9 cellular contexts compared by ENCODE assay signal in genomic region chr17:45370949-45371413, GRCh38. TPM values are rescaled to one million over a fixed set of nuclear protein-coding genes. Genes with fewer than 3 reads are reported as not detected.
DNase-seq lines count a peak whose midpoint lies in the region; ATAC-seq and TF ChIP-seq lines count a peak whose summit lies in the region.
"Had no signal": no experiment of that assay in that cellular context is flagged by ENCODE, and none has a peak within 500 bp of the region (broad histone marks: within the 10 kb centered on the region; RNA-seq: fewer than 3 reads in every experiment).

No MANE protein-coding gene starts in this region.

- H2AFZ ChIP-seq in mammary epithelial cell (ENCODE audit: low read depth, low read length) = peak overlapping the region; percentile 85

- BruUV-seq in mammary epithelial cell (replicated peaks; lab: Mats Ljungman, UMichigan) = no TSS peak

- intact Hi-C loops in mammary epithelial cell (cut with micrococcal nuclease) = loop anchor here (1.0 kb wide), 2 partner anchors 50 to 54 kb away; partner anchors contain the start of gene MAP3K14

- H3K4me2 ChIP-seq in BLaER1 = peak overlapping the region; percentile 31
- H3K4me2 ChIP-seq in mammary epithelial cell (ENCODE audit: insufficient read depth, low read depth, low read length) = peak overlapping the region; percentile 82

- no peaks in the 10 kb centered on the region for H4K20me1 ChIP-seq in BLaER1
- no peaks in the 10 kb centered on the region for H4K20me1 ChIP-seq in mammary epithelial cell (ENCODE audit: insufficient read depth, low read length)

- WGBS in mammary epithelial cell (ENCODE audit: low coverage, missing lambda C conversion rate) = 26% methylated on average over 8 of the region's 8 CpGs

- H3K9ac ChIP-seq in BLaER1 = no peak overlapping the region
- peak overlapping the region; percentile 76 for H3K9ac ChIP-seq in HUES6 (ENCODE audit: low read length)
- peak overlapping the region; percentile 50 for H3K9ac ChIP-seq in mammary epithelial cell (ENCODE audit: insufficient read depth, low read length)

- H3K4me3 ChIP-seq in BLaER1 (no peak overlapping the region), HUES6 (ENCODE audit: low read depth, low read length) (peak overlapping the region; percentile 35; the same call in 1 of the 2 replicates), mammary epithelial cell (replicated peaks in 1 of 3; ENCODE audit: insufficient read depth in 1 of 3, low read depth in 2 of 3, low read length in 3 of 3) (no peak overlapping the region), muscle layer of duodenum (ENCODE audit: low read depth in 1 of 2, low read length in 2 of 2) (peak overlapping the region in 1 of 2 donors; percentile 49)

- dilution Hi-C loops in mammary epithelial cell (cut with HindIII; ENCODE audit: low sequenced_read_pairs) = no loop called here

- H3K27ac ChIP-seq in BLaER1 (no peak overlapping the region), HUES6 (ENCODE audit: low read depth, low read length) (peak overlapping the region; percentile 98), mammary epithelial cell (ENCODE audit: insufficient read depth, low read depth, low read length) (peak overlapping the region; percentile 91), muscle layer of duodenum (ENCODE audit: low read length) (peak overlapping the region; percentile 45)

- in situ Hi-C loops in mammary epithelial cell (cut with MboI; ENCODE audit: low sequenced_read_pairs in 2 of 2) = loop anchor here in 1 of 2 donors (10.0 kb wide), 1 partner anchor 56 kb away; the partner anchor contains the start of gene MAP3K14

- ATAC-seq in HG02938 (IDR thresholded peaks at IDR 0.05; ENCODE audit: unreplicated experiment) = no peak
- ATAC-seq in GM21529 (IDR thresholded peaks at IDR 0.05; ENCODE audit: unreplicated experiment) = no peak
- no peak for ATAC-seq in HG03025 (IDR thresholded peaks at IDR 0.05; ENCODE audit: low FRiP score, unreplicated experiment)
- ATAC-seq in GM18870 (IDR thresholded peaks at IDR 0.05; ENCODE audit: unreplicated experiment) = no peak

- TF ChIP-seq CTCF in mammary epithelial cell (conservative IDR thresholded peaks at IDR 0.05 in 1 of 2, IDR thresholded peaks at IDR 0.05 in 1 of 2; ENCODE audit: extremely low read depth in 1 of 2, insufficient read depth in 1 of 2, low read depth in 1 of 2, low read length in 2 of 2) = peak in 1 of 2 donors; percentile 24

- peak; percentile 54 for DNase-seq in mammary epithelial cell

- H3K36me3 ChIP-seq in BLaER1 (no peaks in the 10 kb centered on the region), HUES6 (ENCODE audit: control insufficient read depth, insufficient read depth, low read length) (no peaks in the 10 kb centered on the region), mammary epithelial cell (ENCODE audit: insufficient read depth, low read length) (no peaks in the 10 kb centered on the region), muscle layer of duodenum (ENCODE audit: control insufficient read depth in 1 of 2, insufficient read depth in 2 of 2, low read length in 2 of 2) (no peaks in the 10 kb centered on the region)
- H3K36me3 ChIP-seq: spleen had no signal

- H3K9me3 ChIP-seq in BLaER1 = no peaks in the 10 kb centered on the region
- H3K9me3 ChIP-seq in HUES6 (ENCODE audit: control insufficient read depth, insufficient read depth, low read depth, low read length) = no peaks in the 10 kb centered on the region
- H3K9me3 ChIP-seq in mammary epithelial cell (replicated peaks; ENCODE audit: insufficient read depth, low read length) = no peaks in the 10 kb centered on the region
- no peaks in the 10 kb centered on the region for H3K9me3 ChIP-seq in muscle layer of duodenum (ENCODE audit: control insufficient read depth in 1 of 2, low read length in 2 of 2)
- H3K9me3 ChIP-seq: spleen had no signal

- H3K4me1 ChIP-seq in BLaER1 = peaks cover 43% of the 10 kb centered on the region
- H3K4me1 ChIP-seq in HUES6 (ENCODE audit: control insufficient read depth, insufficient read depth, low read length) = peaks cover 48% of the 10 kb centered on the region
- peaks cover 29% of the 10 kb centered on the region for H3K4me1 ChIP-seq in mammary epithelial cell (ENCODE audit: insufficient read depth, low read length)
- H3K4me1 ChIP-seq in muscle layer of duodenum (ENCODE audit: control insufficient read depth in 1 of 2, insufficient read depth in 2 of 2, low read length in 2 of 2) = peaks cover 5 to 6% of the 10 kb centered on the region in 2 donors

- CTCF ChIA-PET in mammary epithelial cell (lab: Charles Lee; ENCODE audit: low non-redundant PET) = no interaction called here

- H3K27me3 ChIP-seq in BLaER1 = peaks cover 39% of the 10 kb centered on the region
- H3K27me3 ChIP-seq in HUES6 (ENCODE audit: control insufficient read depth, insufficient read depth, low read length) = no peaks in the 10 kb centered on the region
- no peaks in the 10 kb centered on the region for H3K27me3 ChIP-seq in mammary epithelial cell (ENCODE audit: insufficient read depth, low read length)
- H3K27me3 ChIP-seq in muscle layer of duodenum (ENCODE audit: low read depth, low read length) = no peaks in the 10 kb centered on the region

- no peaks in the 10 kb centered on the region for H3K79me2 ChIP-seq in mammary epithelial cell (ENCODE audit: insufficient read depth, low read length)

RNA-seq across cellular contexts. Expression of gene MAP3K14, which starts 54.2 kb away (rescaled TPM):
- total RNA-seq in mammary epithelial cell = 10 to 100 TPM in 1 of 2 donors, 1 to 10 TPM in 1; 5.2 to 11.6 TPM
- polyA plus RNA-seq in mammary epithelial cell = 9.3 TPM
- polyA minus RNA-seq in mammary epithelial cell = 9.1 TPM
